In genomic region chr1:204487256-204487615, GRCh38 we compare ENCODE assay signal across 22 cellular contexts. TPM values are rescaled to one million over a fixed set of nuclear protein-coding genes. Genes with fewer than 3 reads are reported as not detected.
DNase-seq lines count a peak whose midpoint lies in the region; ATAC-seq, FAIRE-seq and TF ChIP-seq lines count a peak whose summit lies in the region.
"Had no signal": no experiment of that assay in that cellular context is flagged by ENCODE, and none has a peak within 500 bp of the region (broad histone marks: within the 10 kb centered on the region; RNA-seq: fewer than 3 reads in every experiment).

No MANE protein-coding gene starts in this region.

- H3K4me3 Mint-ChIP-seq in memory B cell = no peak overlapping the region
- H3K4me3 Mint-ChIP-seq: CD4-positive, CD25-positive, alpha-beta regulatory T cell had no signal

- in situ Hi-C loops in GM13976 (cut with MboI; ENCODE audit: low sequenced_read_pairs, unreplicated experiment) = no loop called here

- H3K27me3 Mint-ChIP-seq in memory B cell = no peaks in the 10 kb centered on the region
- H3K27me3 Mint-ChIP-seq: CD4-positive, CD25-positive, alpha-beta regulatory T cell had no signal

- DNase-seq in LHCN-M2 (ENCODE audit: low read depth) (peak; percentile 57), amniotic epithelial cell (ENCODE audit: low read depth) (peak; percentile 99), memory B cell (ENCODE audit: low spot score in 2 of 2) (no peak), GM13976 (ENCODE audit: low spot score) (no peak), frontal cortex (ENCODE audit: low spot score in 2 of 2) (no peak)
- DNase-seq: ACHN; CD4-positive, CD25-positive, alpha-beta regulatory T cell; GF-D8; IMR-90; NCI-H1092; NCI-H146; NCI-H2081; NCI-H2171 treated with DMSO at 0.1 percent for 48 hours; NCI-H446; NCI-H526 treated with DMSO at 0.1 percent for 48 hours; SW 1271 had no signal

- no peak for TF ChIP-seq CTCF in GM13976 (IDR thresholded peaks at IDR 0.05; ENCODE audit: borderline replicate concordance, control extremely low read depth, extremely low read depth, insufficient read depth, missing control alignments)

- H3K27ac Mint-ChIP-seq in memory B cell = peak overlapping the region; percentile 32
- H3K27ac Mint-ChIP-seq: CD4-positive, CD25-positive, alpha-beta regulatory T cell had no signal

- no peak for FAIRE-seq in frontal cortex (lab: Jason Lieb, UNC)
- FAIRE-seq: GM12878, H1, HTR-8/SVneo had no signal

- ATAC-seq in memory B cell (ENCODE audit: low read depth) (no peak), HG03571 (IDR thresholded peaks at IDR 0.05; ENCODE audit: unreplicated experiment) (no peak), HG02571 (IDR thresholded peaks at IDR 0.05; ENCODE audit: unreplicated experiment) (no peak)
- ATAC-seq: GM12878, Panc1 had no signal

- H3K36me3 Mint-ChIP-seq in memory B cell = peaks cover 30% of the 10 kb centered on the region

- H3K9me3 Mint-ChIP-seq in memory B cell = no peaks in the 10 kb centered on the region
- H3K9me3 Mint-ChIP-seq: CD4-positive, CD25-positive, alpha-beta regulatory T cell had no signal

- peaks cover 51% of the 10 kb centered on the region for H3K4me1 Mint-ChIP-seq in memory B cell

RNA-seq across cellular contexts. Expression of gene PIK3C2B, which starts 7.4 kb away (rescaled TPM):
- 0.29 TPM in 1 of 2 replicates, not detected in the other for total RNA-seq in LHCN-M2 (2014; rRNA removed)
- polyA plus RNA-seq in LHCN-M2 (2012) = 0.27 TPM
- total RNA-seq in frontal cortex = 24.5 TPM

RNA-seq across cellular contexts. Expression of gene MDM4, which starts 29.0 kb away (rescaled TPM):
- 10.5 and 14.5 TPM in 2 replicates for total RNA-seq in LHCN-M2 (2014; rRNA removed)
- 4.0 TPM for polyA plus RNA-seq in LHCN-M2 (2012)
- total RNA-seq in frontal cortex = 46.9 TPM

Comparison
In these comparisons a context has a peak if more than half of its experiments do, and no peak if none do; other contexts are left out.
1. DNase-seq: peak in LHCN-M2 (single experiment) and amniotic epithelial cell (single experiment); none in memory B cell (0 of 2), GM13976 (single experiment) and frontal cortex (0 of 2).
2. RNA of gene PIK3C2B, which starts 7.4 kb away (total RNA-seq): 24.5 TPM in frontal cortex (single experiment); 0.29 TPM in LHCN-M2; every median in the first group is over 10 times any median in the second.